ENCODE assay signal across 26 cellular contexts in the genomic region with DNA sequence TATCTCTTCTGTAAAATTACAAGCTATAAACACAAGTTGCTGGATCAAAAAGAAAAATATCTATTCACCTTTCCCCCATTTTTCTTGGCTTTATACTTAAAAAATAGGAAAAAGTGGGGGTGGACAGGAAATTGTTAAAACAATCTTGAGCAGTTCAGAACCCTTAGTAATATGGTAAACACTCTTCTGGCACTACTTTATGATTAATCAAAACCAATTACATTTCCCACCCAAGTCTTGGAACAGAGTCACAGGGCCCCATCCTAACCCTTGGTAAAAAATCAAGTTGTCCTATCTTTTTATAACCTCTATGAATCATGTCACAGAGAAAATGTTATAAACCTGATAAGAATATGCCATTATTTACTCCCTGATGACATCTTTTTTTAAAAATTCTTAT.
"Had no signal": no experiment of that assay in that cellular context is flagged by ENCODE, and none has a peak within 500 bp of the region (broad histone marks: within the 10 kb centered on the region; RNA-seq: fewer than 3 reads in every experiment).

No MANE protein-coding gene starts in this region.

- DNase-seq: colonic mucosa; cortex of kidney; dermis blood vessel endothelial cell; dorsolateral prefrontal cortex; effector CD4-positive, alpha-beta T cell; effector CD8-positive, alpha-beta T cell; effector memory CD4-positive, alpha-beta T cell; effector memory CD8-positive, alpha-beta T cell; endodermal cell; erythroblast; esophagus squamous epithelium; foreskin fibroblast; foreskin keratinocyte; foreskin melanocyte; gastrocnemius medialis; glutamatergic neuron; head of caudate nucleus; heart left ventricle; heart right ventricle had no signal

- H3K27ac ChIP-seq: colonic mucosa, coronary artery, dorsolateral prefrontal cortex, epithelial cell of prostate, esophagus muscularis mucosa, esophagus squamous epithelium, foreskin keratinocyte, gastrocnemius medialis, gastroesophageal sphincter, heart left ventricle, heart right ventricle, hepatocyte had no signal

- H2AFZ ChIP-seq: hepatocyte had no signal

- ATAC-seq: effector memory CD8-positive, alpha-beta T cell; esophagus mucosa; foreskin keratinocyte; gastrocnemius medialis; gastroesophageal sphincter; heart left ventricle; heart right ventricle had no signal

- H3K27me3 ChIP-seq: colonic mucosa, dorsolateral prefrontal cortex, esophagus muscularis mucosa, esophagus squamous epithelium, foreskin keratinocyte, gastrocnemius medialis, gastroesophageal sphincter, heart left ventricle, heart right ventricle, hepatocyte had no signal

- H3K27ac Mint-ChIP-seq: dendritic cell treated with granulocyte-macrophage colony-stimulating factor and Interleukin-4, amounts not matched to agents 40 ng/mL and 50 ng/mL, for 4 days; effector memory CD8-positive, alpha-beta T cell; endodermal cell had no signal

- H3K79me2 ChIP-seq: hepatocyte had no signal

- H3K4me1 ChIP-seq: colonic mucosa, esophagus muscularis mucosa, esophagus squamous epithelium, foreskin keratinocyte, gastrocnemius medialis, gastroesophageal sphincter, heart left ventricle, heart right ventricle had no signal

- H3K4me2 ChIP-seq: hepatocyte had no signal

- H3K27me3 Mint-ChIP-seq: dendritic cell treated with granulocyte-macrophage colony-stimulating factor and Interleukin-4, amounts not matched to agents 40 ng/mL and 50 ng/mL, for 4 days; effector memory CD8-positive, alpha-beta T cell had no signal

- H3K4me3 Mint-ChIP-seq: dendritic cell treated with granulocyte-macrophage colony-stimulating factor and Interleukin-4, amounts not matched to agents 40 ng/mL and 50 ng/mL, for 4 days; effector memory CD8-positive, alpha-beta T cell; endodermal cell had no signal

- H3K9me3 ChIP-seq: colonic mucosa, esophagus muscularis mucosa, esophagus squamous epithelium, gastrocnemius medialis, heart left ventricle had no signal

- H3K4me1 Mint-ChIP-seq: endodermal cell had no signal

- H3K4me3 ChIP-seq: colonic mucosa, coronary artery, dorsolateral prefrontal cortex, esophagus muscularis mucosa, esophagus squamous epithelium, gastrocnemius medialis, gastroesophageal sphincter, heart left ventricle, heart right ventricle, hepatocyte had no signal

- H3K36me3 ChIP-seq: colonic mucosa, esophagus muscularis mucosa, esophagus squamous epithelium, gastrocnemius medialis, gastroesophageal sphincter, heart left ventricle, heart right ventricle had no signal
